In genomic region chr9:114299286-114300152, GRCh38 we compare ENCODE assay signal across 1 cellular context.
TF ChIP-seq lines count a peak whose summit lies in the region.

No MANE protein-coding gene starts in this region.

TF ChIP-seq in liver, 16 proteins besides CTCF, POLR2A, EP300 and RAD21 (continued from another document):
- TF ChIP-seq, protein P1, sequence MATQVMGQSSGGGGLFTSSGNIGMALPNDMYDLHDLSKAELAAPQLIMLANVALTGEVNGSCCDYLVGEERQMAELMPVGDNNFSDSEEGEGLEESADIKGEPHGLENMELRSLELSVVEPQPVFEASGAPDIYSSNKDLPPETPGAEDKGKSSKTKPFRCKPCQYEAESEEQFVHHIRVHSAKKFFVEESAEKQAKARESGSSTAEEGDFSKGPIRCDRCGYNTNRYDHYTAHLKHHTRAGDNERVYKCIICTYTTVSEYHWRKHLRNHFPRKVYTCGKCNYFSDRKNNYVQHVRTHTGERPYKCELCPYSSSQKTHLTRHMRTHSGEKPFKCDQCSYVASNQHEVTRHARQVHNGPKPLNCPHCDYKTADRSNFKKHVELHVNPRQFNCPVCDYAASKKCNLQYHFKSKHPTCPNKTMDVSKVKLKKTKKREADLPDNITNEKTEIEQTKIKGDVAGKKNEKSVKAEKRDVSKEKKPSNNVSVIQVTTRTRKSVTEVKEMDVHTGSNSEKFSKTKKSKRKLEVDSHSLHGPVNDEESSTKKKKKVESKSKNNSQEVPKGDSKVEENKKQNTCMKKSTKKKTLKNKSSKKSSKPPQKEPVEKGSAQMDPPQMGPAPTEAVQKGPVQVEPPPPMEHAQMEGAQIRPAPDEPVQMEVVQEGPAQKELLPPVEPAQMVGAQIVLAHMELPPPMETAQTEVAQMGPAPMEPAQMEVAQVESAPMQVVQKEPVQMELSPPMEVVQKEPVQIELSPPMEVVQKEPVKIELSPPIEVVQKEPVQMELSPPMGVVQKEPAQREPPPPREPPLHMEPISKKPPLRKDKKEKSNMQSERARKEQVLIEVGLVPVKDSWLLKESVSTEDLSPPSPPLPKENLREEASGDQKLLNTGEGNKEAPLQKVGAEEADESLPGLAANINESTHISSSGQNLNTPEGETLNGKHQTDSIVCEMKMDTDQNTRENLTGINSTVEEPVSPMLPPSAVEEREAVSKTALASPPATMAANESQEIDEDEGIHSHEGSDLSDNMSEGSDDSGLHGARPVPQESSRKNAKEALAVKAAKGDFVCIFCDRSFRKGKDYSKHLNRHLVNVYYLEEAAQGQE (IDR thresholded peaks at IDR 0.05) = peak; percentile 53
- TF ChIP-seq YY1 (IDR thresholded peaks at IDR 0.05) (peak; percentile 30), EGR1 (IDR thresholded peaks at IDR 0.05; ENCODE audit: low read depth in 2 of 2) (peak in 1 of 2 donors; percentile 40), FOXA2 (IDR thresholded peaks at IDR 0.05) (peak; percentile 74), RXRA (IDR thresholded peaks at IDR 0.05) (peak; percentile 77 to 87)
- TF ChIP-seq, protein P2, sequence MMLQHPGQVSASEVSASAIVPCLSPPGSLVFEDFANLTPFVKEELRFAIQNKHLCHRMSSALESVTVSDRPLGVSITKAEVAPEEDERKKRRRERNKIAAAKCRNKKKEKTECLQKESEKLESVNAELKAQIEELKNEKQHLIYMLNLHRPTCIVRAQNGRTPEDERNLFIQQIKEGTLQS (IDR thresholded peaks at IDR 0.05) = no peak
TF ChIP-seq in liver: peak in this region for 11.
